8 cellular contexts compared by ENCODE assay signal in the genomic region with DNA sequence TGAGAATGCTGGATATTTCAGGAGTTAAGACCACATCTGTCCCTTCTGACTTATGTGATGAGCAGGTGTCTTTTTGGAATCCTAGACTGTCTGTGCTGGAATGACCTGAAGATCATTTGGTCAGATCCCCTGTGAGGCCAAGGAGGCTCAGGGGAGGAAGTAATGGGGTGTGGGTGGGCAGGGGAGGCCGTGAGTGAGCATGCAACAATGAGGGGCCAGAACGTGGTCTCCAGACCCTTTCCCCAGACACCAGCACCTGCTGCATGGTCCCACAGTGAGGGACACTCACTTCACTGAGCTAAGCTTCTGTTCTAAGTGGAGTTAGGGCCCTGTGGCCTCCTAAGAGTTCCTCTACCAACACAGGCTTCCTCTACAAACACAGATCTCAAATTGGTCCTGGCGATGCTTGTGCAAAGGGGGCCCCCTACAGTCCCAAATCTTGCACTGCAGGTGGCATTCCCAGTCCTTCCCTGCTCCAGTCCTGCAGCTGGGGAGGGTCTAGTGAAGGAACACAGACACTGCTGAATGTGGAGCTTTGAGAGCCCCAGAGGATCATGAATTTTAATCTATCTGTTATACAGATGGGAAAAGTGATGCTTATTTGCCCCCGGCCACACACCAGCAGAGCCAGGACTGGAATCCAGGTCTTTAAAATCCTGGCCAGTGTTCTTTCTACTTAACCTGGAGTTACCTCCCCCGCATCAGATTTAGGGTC. TPM values are rescaled to one million over a fixed set of nuclear protein-coding genes. Genes with fewer than 3 reads are reported as not detected.
DNase-seq lines count a peak whose midpoint lies in the region; ATAC-seq and TF ChIP-seq lines count a peak whose summit lies in the region.

No MANE protein-coding gene starts in this region.

- no peak overlapping the region for H3K27ac ChIP-seq in CD4-positive, alpha-beta memory T cell (ENCODE audit: low read depth, low read length)
- no peak overlapping the region for H3K27ac ChIP-seq in neural progenitor cell

- H3K9ac ChIP-seq in neural progenitor cell = no peak overlapping the region

- ATAC-seq in HG03342 (IDR thresholded peaks at IDR 0.05; ENCODE audit: unreplicated experiment) = no peak
- ATAC-seq in HG02870 (IDR thresholded peaks at IDR 0.05; ENCODE audit: unreplicated experiment) = no peak

- peak overlapping the region; percentile 28 for H3K4me2 ChIP-seq in neural progenitor cell

- H4K20me1 ChIP-seq in neural progenitor cell (ENCODE audit: low read depth) = peaks cover 6% of the 10 kb centered on the region

- H3K27ac Mint-ChIP-seq in CD4-positive, alpha-beta memory T cell = peak overlapping the region in 3 of 7 donors; percentile 29 to 43 (median 29)
- peak overlapping the region; percentile 72 for H3K27ac Mint-ChIP-seq in neural progenitor cell

- CTCF ChIA-PET in CD4-positive, alpha-beta memory T cell (lab: Charles Lee; ENCODE audit: partially characterized antibody) = interaction anchor here (1.1 to 13.9 kb wide), 8 partner anchors 13 to 177 kb away, joined by 3 to 179 read pairs (median 7); no protein-coding TSS in a partner anchor

- peaks cover 0 to 12% of the 10 kb centered on the region in 2 donors for H3K27me3 Mint-ChIP-seq in CD4-positive, alpha-beta memory T cell
- peaks cover 15% of the 10 kb centered on the region for H3K27me3 Mint-ChIP-seq in neural progenitor cell (ENCODE audit: insufficient read depth, low read depth)

- no peaks in the 10 kb centered on the region for H3K36me3 Mint-ChIP-seq in CD4-positive, alpha-beta memory T cell
- H3K36me3 Mint-ChIP-seq in neural progenitor cell = no peaks in the 10 kb centered on the region

- no peaks in the 10 kb centered on the region for H3K36me3 ChIP-seq in CD4-positive, alpha-beta memory T cell (ENCODE audit: insufficient read depth, low read length)
- H3K36me3 ChIP-seq in neural progenitor cell = no peaks in the 10 kb centered on the region

- no peaks in the 10 kb centered on the region for H3K9me3 Mint-ChIP-seq in CD4-positive, alpha-beta memory T cell
- H3K9me3 Mint-ChIP-seq in neural progenitor cell = no peaks in the 10 kb centered on the region

- POLR2A ChIA-PET in CD4-positive, alpha-beta memory T cell (lab: Charles Lee; ENCODE audit: partially characterized antibody) = no interaction called here

- no peak overlapping the region for H2AFZ ChIP-seq in neural progenitor cell (replicated peaks)

- H3K4me1 Mint-ChIP-seq in CD4-positive, alpha-beta memory T cell = peaks cover 7 to 20% (median 13%) of the 10 kb centered on the region in 4 donors
- H3K4me1 Mint-ChIP-seq in neural progenitor cell = peaks cover 67% of the 10 kb centered on the region

- peaks cover 24% of the 10 kb centered on the region for H3K4me1 ChIP-seq in CD4-positive, alpha-beta memory T cell (ENCODE audit: insufficient read depth, low read length)
- peaks cover 65% of the 10 kb centered on the region for H3K4me1 ChIP-seq in neural progenitor cell

- DNase-seq in CD4-positive, alpha-beta memory T cell = peak in 3 of 5 donors; percentile 28 to 41 (median 33)
- DNase-seq in HFF-Myc (ENCODE audit: extremely low read depth, low read depth) (no peak), NCI-H774 (lab: John Stamatoyannopoulos, UW) (peak; percentile 59), activated T-cell treated with anti-CD3 and anti-CD28 coated beads for 4 hours (peak; percentile 30), fibroblast of pulmonary artery (ENCODE audit: low read depth) (peak; percentile 82), neural progenitor cell (ENCODE audit: low spot score) (peak; percentile 89)

- no peaks in the 10 kb centered on the region for H3K27me3 ChIP-seq in CD4-positive, alpha-beta memory T cell (ENCODE audit: insufficient read depth, low read length)
- no peaks in the 10 kb centered on the region for H3K27me3 ChIP-seq in neural progenitor cell

- TF ChIP-seq CTCF in HFF-Myc (IDR thresholded peaks at IDR 0.05; ENCODE audit: low read depth, low read length, missing control alignments) (peak; percentile 97), fibroblast of pulmonary artery (IDR thresholded peaks at IDR 0.05; ENCODE audit: low read length, missing control alignments) (peak; percentile 92), neural progenitor cell (IDR thresholded peaks at IDR 0.05) (peak; percentile 94)

- intact Hi-C loops in CD4-positive, alpha-beta memory T cell (cut with micrococcal nuclease) = loop anchor here (1.0 kb wide), 1 partner anchor 18 kb away; no protein-coding TSS in a partner anchor

- H3F3A ChIP-seq in neural progenitor cell (ENCODE audit: low read depth) = peaks cover 44% of the 10 kb centered on the region

- H3K4me3 Mint-ChIP-seq in CD4-positive, alpha-beta memory T cell = peak overlapping the region in 1 of 8 donors; percentile 23
- H3K4me3 Mint-ChIP-seq in neural progenitor cell = peak overlapping the region; percentile 24

- no peak overlapping the region for H3K4me3 ChIP-seq in CD4-positive, alpha-beta memory T cell (ENCODE audit: low read length in 2 of 2)
- H3K4me3 ChIP-seq in HFF-Myc (replicated peaks; ENCODE audit: low read depth, low read length) (no peak overlapping the region), fibroblast of pulmonary artery (replicated peaks; ENCODE audit: low read depth, low read length) (no peak overlapping the region), neural progenitor cell (no peak overlapping the region)

- H3K79me2 ChIP-seq in neural progenitor cell (ENCODE audit: low read depth) = no peaks in the 10 kb centered on the region

- no peaks in the 10 kb centered on the region for H3K9me3 ChIP-seq in CD4-positive, alpha-beta memory T cell (ENCODE audit: control insufficient read depth in 1 of 2, low read length in 2 of 2)
- no peaks in the 10 kb centered on the region for H3K9me3 ChIP-seq in neural progenitor cell (ENCODE audit: low read depth)

RNA-seq across cellular contexts. Expression of gene USP2, which starts 7.4 kb away (rescaled TPM):
- total RNA-seq in CD4-positive, alpha-beta memory T cell = under 1 TPM; 0.17 to 0.22 TPM
- under 1 TPM in 1 of 2 donors, not detected in 1; 0.21 TPM for polyA plus RNA-seq in CD4-positive, alpha-beta memory T cell
- total RNA-seq in neural progenitor cell (ENCODE audit: low replicate concordance) = 2.1 and 2.6 TPM in 2 replicates

RNA-seq across cellular contexts. Expression of gene MFRP, which starts 27.6 kb away (rescaled TPM):
- not detected for total RNA-seq in CD4-positive, alpha-beta memory T cell
- not detected for polyA plus RNA-seq in CD4-positive, alpha-beta memory T cell
- total RNA-seq in neural progenitor cell (ENCODE audit: low replicate concordance) = not detected in 2 replicates

RNA-seq across cellular contexts. Expression of gene C1QTNF5, which starts 33.4 kb away (rescaled TPM):
- not detected for total RNA-seq in CD4-positive, alpha-beta memory T cell
- polyA plus RNA-seq in CD4-positive, alpha-beta memory T cell = not detected
- 0.90 and 3.4 TPM in 2 replicates for total RNA-seq in neural progenitor cell (ENCODE audit: low replicate concordance)

RNA-seq across cellular contexts. Expression of gene RNF26, which starts 39.7 kb away (rescaled TPM):
- total RNA-seq in CD4-positive, alpha-beta memory T cell = 10 to 100 TPM; 17.5 to 18.3 TPM
- polyA plus RNA-seq in CD4-positive, alpha-beta memory T cell = 10 to 100 TPM; 33.1 to 50.8 TPM
- total RNA-seq in neural progenitor cell (ENCODE audit: low replicate concordance) = 17.1 and 48.2 TPM in 2 replicates

RNA-seq across cellular contexts. Expression of gene THY1, which starts 48.9 kb away (rescaled TPM):
- not detected for total RNA-seq in CD4-positive, alpha-beta memory T cell
- polyA plus RNA-seq in CD4-positive, alpha-beta memory T cell = not detected
- 49.2 and 93.9 TPM in 2 replicates for total RNA-seq in neural progenitor cell (ENCODE audit: low replicate concordance)
